Comparison of ENCODE assay signal across 9 cellular contexts in genomic region chr19:18428173-18428836, GRCh38. TPM values are rescaled to one million over a fixed set of nuclear protein-coding genes. Genes with fewer than 3 reads are reported as not detected.
DNase-seq lines count a peak whose midpoint lies in the region; ATAC-seq and TF ChIP-seq lines count a peak whose summit lies in the region.
"Had no signal": no experiment of that assay in that cellular context is flagged by ENCODE, and none has a peak within 500 bp of the region (broad histone marks: within the 10 kb centered on the region; RNA-seq: fewer than 3 reads in every experiment).

No MANE protein-coding gene starts in this region.

- H3K4me3 ChIP-seq in NT2/D1 (ENCODE audit: insufficient read length, low read depth), result peak overlapping the region; percentile 45

- H3K4me1 Mint-ChIP-seq in glutamatergic neuron (ENCODE audit: low read depth, unreplicated experiment), result peaks cover 12% of the 10 kb centered on the region
- peaks cover 26 to 45% of the 10 kb centered on the region in 2 donors for H3K4me1 Mint-ChIP-seq in stimulated activated naive B cell treated with anti-CD40 and anti-IgM and Interleukin-4, amounts not matched to agents 10 μg/mL and 1 μg/mL and 100 μg/mL, for 72 hours

- peak; percentile 33 to 35 for ATAC-seq in stimulated activated naive B cell treated with anti-CD40 and anti-IgM and Interleukin-4, amounts not matched to agents 10 μg/mL and 1 μg/mL and 100 μg/mL, for 72 hours (replicated peaks)

- H3K4me1 ChIP-seq in NT2/D1 (ENCODE audit: insufficient read depth, insufficient read length), result peaks cover 61% of the 10 kb centered on the region

- peak; percentile 14 for TF ChIP-seq CTCF in glutamatergic neuron (IDR thresholded peaks at IDR 0.05; ENCODE audit: partially characterized antibody, unreplicated experiment)
- no peak for TF ChIP-seq CTCF in GM13976 (IDR thresholded peaks at IDR 0.05; ENCODE audit: borderline replicate concordance, control extremely low read depth, extremely low read depth, insufficient read depth, missing control alignments)

- peaks cover 5% of the 10 kb centered on the region for H3K9me3 Mint-ChIP-seq in glutamatergic neuron (ENCODE audit: unreplicated experiment)
- H3K9me3 Mint-ChIP-seq in stimulated activated naive B cell treated with anti-CD40 and anti-IgM and Interleukin-4, amounts not matched to agents 10 μg/mL and 1 μg/mL and 100 μg/mL, for 72 hours, result no peaks in the 10 kb centered on the region

- no peaks in the 10 kb centered on the region for H3K9me3 ChIP-seq in NT2/D1 (ENCODE audit: insufficient read depth, low read length)

- H3K36me3 Mint-ChIP-seq in glutamatergic neuron (ENCODE audit: unreplicated experiment), result no peaks in the 10 kb centered on the region
- H3K36me3 Mint-ChIP-seq in stimulated activated naive B cell treated with anti-CD40 and anti-IgM and Interleukin-4, amounts not matched to agents 10 μg/mL and 1 μg/mL and 100 μg/mL, for 72 hours, result peaks cover 0 to 2% of the 10 kb centered on the region in 2 donors

- peaks cover 2% of the 10 kb centered on the region for H3K27me3 ChIP-seq in NT2/D1 (ENCODE audit: insufficient read depth, insufficient read length)

- DNase-seq in DMS 273 (lab: John Stamatoyannopoulos, UW; ENCODE audit: unreplicated experiment), result peak; percentile 84
- no peak for DNase-seq in DMS 273 treated with DMSO at 0.1 percent for 48 hours (lab: John Stamatoyannopoulos, UW)
- DNase-seq in NT2/D1 (ENCODE audit: low read depth, low spot score), result no peak
- peak; percentile 85 for DNase-seq in glutamatergic neuron
- no peak for DNase-seq in stimulated activated naive B cell treated with anti-CD40 and anti-IgM and Interleukin-4, amounts not matched to agents 10 μg/mL and 1 μg/mL and 100 μg/mL, for 72 hours
- no peak for DNase-seq in NCI-H146 treated with DMSO at 0.1 percent for 48 hours (lab: John Stamatoyannopoulos, UW; ENCODE audit: unreplicated experiment)
- DNase-seq in stimulated activated naive CD4-positive, alpha-beta T cell (lab: John Stamatoyannopoulos, UW), result no peak
- no peak for DNase-seq in GM13976 (ENCODE audit: low spot score)

- H3K36me3 ChIP-seq in NT2/D1 (ENCODE audit: insufficient read depth, insufficient read length, low read length), result no peaks in the 10 kb centered on the region

- in situ Hi-C loops in GM13976 (cut with MboI; ENCODE audit: low sequenced_read_pairs, unreplicated experiment), result no loop called here

- H3K9ac ChIP-seq in NT2/D1 (ENCODE audit: insufficient read length, low read depth), result peak overlapping the region; percentile 59

- peak overlapping the region; percentile 94 for H3K27ac Mint-ChIP-seq in glutamatergic neuron (ENCODE audit: unreplicated experiment)
- no peak overlapping the region for H3K27ac Mint-ChIP-seq in stimulated activated naive B cell treated with anti-CD40 and anti-IgM and Interleukin-4, amounts not matched to agents 10 μg/mL and 1 μg/mL and 100 μg/mL, for 72 hours

- H3K4me3 Mint-ChIP-seq in glutamatergic neuron (ENCODE audit: unreplicated experiment), result peak overlapping the region; percentile 82
- peak overlapping the region; percentile 48 to 62 for H3K4me3 Mint-ChIP-seq in stimulated activated naive B cell treated with anti-CD40 and anti-IgM and Interleukin-4, amounts not matched to agents 10 μg/mL and 1 μg/mL and 100 μg/mL, for 72 hours

- peaks cover 10% of the 10 kb centered on the region for H3K27me3 Mint-ChIP-seq in glutamatergic neuron (ENCODE audit: unreplicated experiment)
- H3K27me3 Mint-ChIP-seq in stimulated activated naive B cell treated with anti-CD40 and anti-IgM and Interleukin-4, amounts not matched to agents 10 μg/mL and 1 μg/mL and 100 μg/mL, for 72 hours, result no peaks in the 10 kb centered on the region

RNA-seq across cellular contexts. Expression of gene SSBP4, which starts 9.1 kb away (rescaled TPM):
- total RNA-seq in glutamatergic neuron (ENCODE audit: unreplicated experiment), result 177 TPM

RNA-seq across cellular contexts. Expression of gene ISYNA1, which starts 9.6 kb away (rescaled TPM):
- 111 TPM for total RNA-seq in glutamatergic neuron (ENCODE audit: unreplicated experiment)

RNA-seq across cellular contexts. Expression of gene LRRC25, which starts 30.9 kb away (rescaled TPM):
- not detected for total RNA-seq in glutamatergic neuron (ENCODE audit: unreplicated experiment)
- total RNA-seq: M059J had no signal

RNA-seq across cellular contexts. Expression of gene GDF15, which starts 42.3 kb away (rescaled TPM):
- total RNA-seq in glutamatergic neuron (ENCODE audit: unreplicated experiment), result 8.9 TPM

Comparison
In these comparisons a context has a peak if more than half of its experiments do, and no peak if none do; other contexts are left out.
1. DNase-seq: peak in DMS 273 (single experiment) and glutamatergic neuron (single experiment); none in DMS 273 treated with DMSO at 0.1 percent for 48 hours (single experiment), NT2/D1 (single experiment), stimulated activated naive B cell treated with anti-CD40 and anti-IgM and Interleukin-4, amounts not matched to agents 10 μg/mL and 1 μg/mL and 100 μg/mL, for 72 hours (single experiment), NCI-H146 treated with DMSO at 0.1 percent for 48 hours (single experiment), stimulated activated naive CD4-positive, alpha-beta T cell (0 of 6) and GM13976 (single experiment).